In the genomic region with DNA sequence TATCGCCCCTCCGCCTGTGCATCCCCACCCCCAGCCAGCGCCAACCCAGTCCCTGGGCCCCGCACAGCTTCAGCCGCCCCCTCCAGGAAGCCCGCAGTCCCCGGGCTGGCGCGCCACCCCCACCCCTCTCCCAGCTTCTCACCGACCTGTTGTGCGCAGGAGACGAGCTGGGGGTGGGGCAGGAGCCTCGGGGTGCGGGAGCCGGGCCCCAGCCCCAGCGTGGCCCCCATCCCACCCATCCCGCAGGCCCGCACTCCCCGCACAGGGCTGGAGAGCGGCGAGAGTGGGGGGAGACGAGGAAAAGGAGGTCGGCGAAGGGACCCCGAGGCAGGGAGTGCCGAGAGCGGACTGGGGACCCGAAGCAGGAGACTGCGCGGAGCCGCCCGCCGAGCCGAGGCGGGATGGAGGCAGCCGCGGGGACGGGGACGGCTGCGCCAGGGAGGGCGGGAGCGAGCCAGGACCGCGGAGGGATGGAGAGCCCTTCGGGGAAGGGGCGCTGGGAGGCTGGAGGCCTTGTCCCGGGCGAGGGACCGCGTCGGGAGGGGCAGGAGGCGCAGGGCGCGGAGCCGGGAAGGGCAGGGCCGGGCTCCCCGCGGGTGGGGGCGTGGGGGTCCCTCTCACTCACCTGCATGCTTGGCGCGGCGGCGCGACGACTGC, we compare ENCODE assay signal across 8 cellular contexts. TPM values are rescaled to one million over a fixed set of nuclear protein-coding genes. Genes with fewer than 3 reads are reported as not detected.
DNase-seq lines count a peak whose midpoint lies in the region; ATAC-seq, FAIRE-seq and TF ChIP-seq lines count a peak whose summit lies in the region.

No MANE protein-coding gene starts in this region.

- peak overlapping the region; percentile 82 for H2AFZ ChIP-seq in smooth muscle cell (ENCODE audit: low read depth)

- no peak overlapping the region for H3K9ac ChIP-seq in smooth muscle cell (ENCODE audit: low read depth)

- H3K9me3 ChIP-seq in A549 (no peaks in the 10 kb centered on the region), iPS DF 6.9 (ENCODE audit: control insufficient read depth, insufficient read depth, low read length) (no peaks in the 10 kb centered on the region), smooth muscle cell (replicated peaks; ENCODE audit: low read depth) (no peaks in the 10 kb centered on the region)

- H3K27me3 ChIP-seq in iPS DF 6.9 (ENCODE audit: control insufficient read depth, insufficient read depth, low read length) (peaks cover 9% of the 10 kb centered on the region), smooth muscle cell (ENCODE audit: low read depth) (peaks cover 34% of the 10 kb centered on the region)

- ATAC-seq in A549 (peak in 1 of 2 experiments; percentile 38; a peak in 3 of 6 replicates), HG03196 (IDR thresholded peaks at IDR 0.05; ENCODE audit: unreplicated experiment) (no peak), GM18909 (IDR thresholded peaks at IDR 0.05; ENCODE audit: poor library complexity, unreplicated experiment) (no peak)
- peak; percentile 42 to 55 for ATAC-seq in activated naive CD4-positive, alpha-beta T cell treated with anti-CD3 and anti-CD28 coated beads, Interleukin-2, amount 50 U/mL, for 72 hours

- FAIRE-seq in A549 (lab: Jason Lieb, UNC): no peak

- no peaks in the 10 kb centered on the region for H3K36me3 Mint-ChIP-seq in activated naive CD4-positive, alpha-beta T cell treated with anti-CD3 and anti-CD28 coated beads, Interleukin-2, amount 50 U/mL, for 72 hours

- H3F3A ChIP-seq in smooth muscle cell (ENCODE audit: low read depth): no peaks in the 10 kb centered on the region

- TF ChIP-seq POLR2A in A549 (IDR thresholded peaks at IDR 0.05; ENCODE audit: low read length): no peak

- H3K36me3 ChIP-seq in iPS DF 6.9 (ENCODE audit: control insufficient read depth, insufficient read depth, low read length) (no peaks in the 10 kb centered on the region), smooth muscle cell (ENCODE audit: low read depth) (no peaks in the 10 kb centered on the region)

- CTCF ChIA-PET in A549 (lab: Yijun Ruan, JAX): interaction anchor here (0.8 to 2.7 kb wide), 5 partner anchors 9 to 125 kb away, joined by 3 to 14 read pairs (median 10); partner anchors contain the start of genes COPS7A and MLF2

- no peak for TF ChIP-seq RAD21 in A549 (conservative IDR thresholded peaks at IDR 0.05 in 1 of 2, IDR thresholded peaks at IDR 0.05 in 1 of 2)

- H3K4me3 ChIP-seq in A549 (peak overlapping the region; percentile 68), HFF-Myc (replicated peaks; ENCODE audit: low read depth, low read length) (peak overlapping the region; percentile 42), iPS DF 6.9 (ENCODE audit: low read length) (peak overlapping the region; percentile 78), smooth muscle cell (peak overlapping the region; percentile 78)

- no peaks in the 10 kb centered on the region for H4K20me1 ChIP-seq in smooth muscle cell (ENCODE audit: low read depth)

- H3K27ac ChIP-seq in A549 (peak overlapping the region; percentile 70 to 76), iPS DF 6.9 (ENCODE audit: low read length) (no peak overlapping the region), smooth muscle cell (ENCODE audit: low read depth) (no peak overlapping the region)

- H3K27ac Mint-ChIP-seq in activated naive CD4-positive, alpha-beta T cell treated with anti-CD3 and anti-CD28 coated beads, Interleukin-2, amount 50 U/mL, for 72 hours: peak overlapping the region in 1 of 2 donors; percentile 42

- H3K4me2 ChIP-seq in A549: peak overlapping the region; percentile 99
- H3K4me2 ChIP-seq in smooth muscle cell: peak overlapping the region; percentile 98

- TF ChIP-seq CTCF in A549 (IDR thresholded peaks at IDR 0.05) (no peak), HFF-Myc (IDR thresholded peaks at IDR 0.05; ENCODE audit: low read depth, low read length, missing control alignments) (no peak), smooth muscle cell (IDR thresholded peaks at IDR 0.05; ENCODE audit: borderline replicate concordance, insufficient read depth, poor library complexity, severe bottlenecking) (no peak)

- 5% methylated on average over 23 of the region's 65 CpGs for WGBS in A549 (ENCODE audit: missing lambda C conversion rate)
- WGBS in iPS DF 6.9 (ENCODE audit: insufficient coverage, insufficient read length): no CpG with 5 or more reads among the region's 65 CpGs
- WGBS in smooth muscle cell (ENCODE audit: low lambda C conversion rate): 0% methylated on average over 24 of the region's 65 CpGs

- no peak for TF ChIP-seq EP300 in A549 (IDR thresholded peaks at IDR 0.05)

- POLR2A ChIA-PET in A549 (lab: Yijun Ruan, JAX): interaction anchor here (0.8 kb wide), 1 partner anchor 24 kb away, joined by 7 read pairs; the partner anchor contains the start of gene COPS7A

- DNase-seq in A549 (ENCODE audit: low read depth in 1 of 2, low spot score in 1 of 2) (no peak), HFF-Myc (ENCODE audit: extremely low read depth, low read depth) (no peak), iPS DF 6.9 (ENCODE audit: low read depth, low spot score) (no peak), smooth muscle cell (lab: John Stamatoyannopoulos, UW; ENCODE audit: unreplicated experiment) (no peak), occipital lobe (lab: John Stamatoyannopoulos, UW) (no peak)
- DNase-seq in activated naive CD4-positive, alpha-beta T cell treated with anti-CD3 and anti-CD28 coated beads, Interleukin-2, amount 50 U/mL, for 72 hours (ENCODE audit: low spot score in 2 of 2): peak in 1 of 2 donors; percentile 34

- H3K4me1 ChIP-seq in A549: peaks cover 14% of the 10 kb centered on the region; the same call in 1 of the 3 replicates
- H3K4me1 ChIP-seq in iPS DF 6.9 (ENCODE audit: control insufficient read depth, insufficient read depth, low read length): peaks cover 6% of the 10 kb centered on the region; the same call in 1 of the 2 replicates
- H3K4me1 ChIP-seq in smooth muscle cell (ENCODE audit: low read depth): no peaks in the 10 kb centered on the region

- H3K9me3 Mint-ChIP-seq in activated naive CD4-positive, alpha-beta T cell treated with anti-CD3 and anti-CD28 coated beads, Interleukin-2, amount 50 U/mL, for 72 hours: no peaks in the 10 kb centered on the region

- H3K79me2 ChIP-seq in smooth muscle cell (ENCODE audit: low read depth): no peaks in the 10 kb centered on the region

TF ChIP-seq in A549, 52 proteins besides CTCF, POLR2A, EP300 and RAD21 (continues in another document):
- no peak for TF ChIP-seq HOXB5 (CRISPR knock-in tag; IDR thresholded peaks at IDR 0.05)

RNA-seq across cellular contexts. Expression of gene PIANP, which starts 0.5 kb away (rescaled TPM):
- polyA plus RNA-seq in A549 (2011; rRNA removed) (0.10 and 0.22 TPM in 2 replicates), A549 (2017; fragmentation: RNase III; extraction: RNeasy Plus Mini Kit Qiagen cat#74134 plus additional on column Dnase treatment) (0.30 to 0.56 TPM (median 0.45 TPM) in 3 replicates), smooth muscle cell (2.8 and 3.8 TPM in 2 replicates)
- polyA plus RNA-seq in A549 (2012; cell fraction: cytosol; rRNA removed): 0.50 and 0.75 TPM in 2 replicates
- 0.73 and 0.83 TPM in 2 replicates for polyA plus RNA-seq in A549 (2012; cell fraction: nucleus; rRNA removed)
- polyA minus RNA-seq in A549 (2011; rRNA and poly(A)+ RNA removed): 0.08 and 0.19 TPM in 2 replicates
- 1 to 10 TPM in 1 of 2 donors, not detected in 1; 1.3 TPM for total RNA-seq in activated naive CD4-positive, alpha-beta T cell treated with anti-CD3 and anti-CD28 coated beads, Interleukin-2, amount 50 U/mL, for 72 hours
- total RNA-seq in smooth muscle cell (1.4 TPM in 1 of 2 replicates, not detected in the other), occipital lobe (1.2 TPM)

RNA-seq across cellular contexts. Expression of gene ZNF384, which starts 10.9 kb away (rescaled TPM):
- polyA plus RNA-seq in A549 (2011; rRNA removed) (59.6 and 81.9 TPM in 2 replicates), A549 (2017; fragmentation: RNase III; extraction: RNeasy Plus Mini Kit Qiagen cat#74134 plus additional on column Dnase treatment) (64.7 to 86.4 TPM (median 79.8 TPM) in 3 replicates), smooth muscle cell (36.1 and 38.6 TPM in 2 replicates)
- polyA plus RNA-seq in A549 (2012; cell fraction: cytosol; rRNA removed): 65.5 and 73.7 TPM in 2 replicates
- 133 and 182 TPM in 2 replicates for polyA plus RNA-seq in A549 (2012; cell fraction: nucleus; rRNA removed)
- polyA minus RNA-seq in A549 (2011; rRNA and poly(A)+ RNA removed): 111 and 138 TPM in 2 replicates
- total RNA-seq in activated naive CD4-positive, alpha-beta T cell treated with anti-CD3 and anti-CD28 coated beads, Interleukin-2, amount 50 U/mL, for 72 hours: 10 to 100 TPM; 77.1 to 92.6 TPM
- total RNA-seq in smooth muscle cell (30.0 and 31.0 TPM in 2 replicates), occipital lobe (15.1 TPM)

RNA-seq across cellular contexts. Expression of gene COPS7A, which starts 23.7 kb away (rescaled TPM):
- 78.8 and 95.0 TPM in 2 replicates for polyA plus RNA-seq in A549 (2011; rRNA removed)
- polyA plus RNA-seq in A549 (2012; cell fraction: cytosol; rRNA removed): 156 and 169 TPM in 2 replicates
- 167 and 203 TPM in 2 replicates for polyA plus RNA-seq in A549 (2012; cell fraction: nucleus; rRNA removed)
- 46.9 to 51.2 TPM (median 50.0 TPM) in 3 replicates for polyA plus RNA-seq in A549 (2017; fragmentation: RNase III; extraction: RNeasy Plus Mini Kit Qiagen cat#74134 plus additional on column Dnase treatment)
- polyA minus RNA-seq in A549 (2011; rRNA and poly(A)+ RNA removed): 38.6 and 42.1 TPM in 2 replicates
- total RNA-seq in activated naive CD4-positive, alpha-beta T cell treated with anti-CD3 and anti-CD28 coated beads, Interleukin-2, amount 50 U/mL, for 72 hours: 10 to 100 TPM; 34.2 to 42.9 TPM
- 56.6 and 59.6 TPM in 2 replicates for total RNA-seq in smooth muscle cell
- polyA plus RNA-seq in smooth muscle cell: 78.0 and 105 TPM in 2 replicates
- total RNA-seq in occipital lobe: 37.1 TPM

RNA-seq across cellular contexts. Expression of gene ING4, which starts 37.2 kb away (rescaled TPM):
- polyA plus RNA-seq in A549 (2011; rRNA removed): 36.5 and 41.3 TPM in 2 replicates
- polyA plus RNA-seq in A549 (2012; cell fraction: cytosol; rRNA removed): 12.5 and 15.3 TPM in 2 replicates
- 25.8 and 45.8 TPM in 2 replicates for polyA plus RNA-seq in A549 (2012; cell fraction: nucleus; rRNA removed)
- polyA plus RNA-seq in A549 (2017; fragmentation: RNase III; extraction: RNeasy Plus Mini Kit Qiagen cat#74134 plus additional on column Dnase treatment): 15.3 to 19.5 TPM (median 18.8 TPM) in 3 replicates
- polyA minus RNA-seq in A549 (2011; rRNA and poly(A)+ RNA removed): 11.0 and 14.1 TPM in 2 replicates
- total RNA-seq in activated naive CD4-positive, alpha-beta T cell treated with anti-CD3 and anti-CD28 coated beads, Interleukin-2, amount 50 U/mL, for 72 hours: 10 to 100 TPM; 18.1 to 24.3 TPM
- total RNA-seq in smooth muscle cell: 24.8 and 45.0 TPM in 2 replicates
- 27.0 and 33.5 TPM in 2 replicates for polyA plus RNA-seq in smooth muscle cell
- total RNA-seq in occipital lobe: 65.0 TPM

RNA-seq across cellular contexts. Expression of gene MLF2, which starts 52.8 kb away (rescaled TPM):
- polyA plus RNA-seq in A549 (2011; rRNA removed): 302 and 310 TPM in 2 replicates
- polyA plus RNA-seq in A549 (2012; cell fraction: cytosol; rRNA removed): 530 and 634 TPM in 2 replicates
- 414 and 425 TPM in 2 replicates for polyA plus RNA-seq in A549 (2012; cell fraction: nucleus; rRNA removed)
- polyA plus RNA-seq in A549 (2017; fragmentation: RNase III; extraction: RNeasy Plus Mini Kit Qiagen cat#74134 plus additional on column Dnase treatment): 269 to 305 TPM (median 295 TPM) in 3 replicates
- 200 and 287 TPM in 2 replicates for polyA minus RNA-seq in A549 (2011; rRNA and poly(A)+ RNA removed)
- 100 to 1,000 TPM; 149 to 275 TPM for total RNA-seq in activated naive CD4-positive, alpha-beta T cell treated with anti-CD3 and anti-CD28 coated beads, Interleukin-2, amount 50 U/mL, for 72 hours
- 182 and 185 TPM in 2 replicates for total RNA-seq in smooth muscle cell
- polyA plus RNA-seq in smooth muscle cell: 381 and 398 TPM in 2 replicates
- total RNA-seq in occipital lobe: 81.4 TPM

Comparison
In these comparisons a context has a peak if more than half of its experiments do, and no peak if none do; other contexts are left out.
1. ATAC-seq: peak in activated naive CD4-positive, alpha-beta T cell treated with anti-CD3 and anti-CD28 coated beads, Interleukin-2, amount 50 U/mL, for 72 hours (2 of 2); none in HG03196 (single experiment) and GM18909 (single experiment).
2. H3K27ac ChIP-seq: peak in A549 (2 of 2); none in iPS DF 6.9 (single experiment) and smooth muscle cell (single experiment).
3. Peak in every context shown above with its lines, with median percentiles within 50 percentile points of each other: H3K4me3 ChIP-seq.